2 cellular contexts compared by ENCODE assay signal in genomic region chr3:157127831-157128767, GRCh38.
TF ChIP-seq lines count a peak whose summit lies in the region.

No MANE protein-coding gene starts in this region.

TF ChIP-seq in K562, 482 proteins besides CTCF, POLR2A, EP300 and RAD21 (continued from another document and continues in another):
- TF ChIP-seq MITF (IDR thresholded peaks at IDR 0.05) (0 out of 2 replicates have a peak, but pooled peaks have one; percentile 19), KAT8 (IDR thresholded peaks at IDR 0.05; ENCODE audit: low read depth) (no peak), SRSF9 (IDR thresholded peaks at IDR 0.05; ENCODE audit: borderline replicate concordance, low read depth, low read length) (no peak), HINFP (tag; conservative IDR thresholded peaks at IDR 0.05; ENCODE audit: low read depth) (no peak), NR4A1 (CRISPR knock-in tag; IDR thresholded peaks at IDR 0.05) (no peak), NR4A1 (tag; IDR thresholded peaks at IDR 0.05) (peak; percentile 17; the same call in 1 of the 2 replicates), TEAD2 (tag; IDR thresholded peaks at IDR 0.05) (no peak), BRD9 (IDR thresholded peaks at IDR 0.05; ENCODE audit: low read depth, partially characterized antibody) (no peak), TAL1 (IDR thresholded peaks at IDR 0.05) (peak; percentile 58; the same call in 1 of the 2 replicates), ZNF280B (CRISPR knock-in tag; IDR thresholded peaks at IDR 0.05) (no peak), FOSL1 (tag; conservative IDR thresholded peaks at IDR 0.05) (peak; percentile 84), ZFPM2 (CRISPR knock-in tag; IDR thresholded peaks at IDR 0.05) (no peak), TAF9B (IDR thresholded peaks at IDR 0.05; ENCODE audit: partially characterized antibody) (no peak), TRIM24 (IDR thresholded peaks at IDR 0.05) (0 out of 4 replicates have a peak, but pooled peaks of 1 of the 2 experiments have one; percentile 15), CEBPB (tag; IDR thresholded peaks at IDR 0.05) (peak; percentile 44), USF1 (CRISPR knock-in tag; IDR thresholded peaks at IDR 0.05) (peak; percentile 67), RBM39 (optimal IDR thresholded peaks at IDR 0.05; ENCODE audit: low read depth, low read length) (no peak), ELF1 (tag; IDR thresholded peaks at IDR 0.05) (no peak), HDAC1 (IDR thresholded peaks at IDR 0.05) (peak in 1 of 2 experiments; percentile 38; a peak in 1 of 4 replicates), ZNF780A (CRISPR knock-in tag; IDR thresholded peaks at IDR 0.05) (no peak), ZNF12 (CRISPR knock-in tag; IDR thresholded peaks at IDR 0.05) (no peak), ZBTB26 (CRISPR knock-in tag; IDR thresholded peaks at IDR 0.05) (no peak), NFIX (CRISPR knock-in tag; IDR thresholded peaks at IDR 0.05; ENCODE audit: low read depth) (no peak)

TF ChIP-seq in HepG2, 621 proteins besides CTCF, POLR2A, EP300 and RAD21 (continued from another document and continues in another):
- TF ChIP-seq HIC2 (CRISPR knock-in tag; IDR thresholded peaks at IDR 0.05; ENCODE audit: low read depth) (peak; percentile 63; the same call in 1 of the 2 replicates), ZNF276 (CRISPR knock-in tag; IDR thresholded peaks at IDR 0.05; ENCODE audit: low read depth) (no peak), ZNF282 (IDR thresholded peaks at IDR 0.05; ENCODE audit: partially characterized antibody) (no peak), THYN1 (CRISPR knock-in tag; IDR thresholded peaks at IDR 0.05; ENCODE audit: borderline replicate concordance, low read depth) (no peak), ZNF710 (CRISPR knock-in tag; IDR thresholded peaks at IDR 0.05; ENCODE audit: borderline replicate concordance) (no peak), SOX13 (IDR thresholded peaks at IDR 0.05) (no peak), SOX13 (CRISPR knock-in tag; conservative IDR thresholded peaks at IDR 0.05 in 1 of 2, IDR thresholded peaks at IDR 0.05 in 1 of 2) (0 out of 4 replicates have a peak, but pooled peaks of 1 of the 2 experiments have one; percentile 6), CHD4 (IDR thresholded peaks at IDR 0.05; ENCODE audit: borderline replicate concordance, low read length) (no peak), TP53 (CRISPR knock-in tag; conservative IDR thresholded peaks at IDR 0.05) (no peak), PLRG1 (conservative IDR thresholded peaks at IDR 0.05) (no peak), PCBP2 (optimal IDR thresholded peaks at IDR 0.05; ENCODE audit: low read depth, low read length, poor library complexity, severe bottlenecking) (no peak), CBX2 (IDR thresholded peaks at IDR 0.05; ENCODE audit: low read depth, low read length) (no peak), CBX2 (CRISPR knock-in tag; IDR thresholded peaks at IDR 0.05; ENCODE audit: low read depth) (no peak), ZNF513 (CRISPR knock-in tag; conservative IDR thresholded peaks at IDR 0.05) (no peak), ZBTB2 (CRISPR knock-in tag; IDR thresholded peaks at IDR 0.05; ENCODE audit: low read depth) (no peak), TERF1 (CRISPR knock-in tag; IDR thresholded peaks at IDR 0.05) (no peak), ZFP62 (CRISPR knock-in tag; IDR thresholded peaks at IDR 0.05) (no peak), ZNF260 (CRISPR knock-in tag; IDR thresholded peaks at IDR 0.05; ENCODE audit: borderline replicate concordance, low read depth) (no peak), SIX1 (CRISPR knock-in tag; IDR thresholded peaks at IDR 0.05; ENCODE audit: borderline replicate concordance) (0 out of 2 replicates have a peak, but pooled peaks have one; percentile 33), MEF2D (CRISPR knock-in tag; IDR thresholded peaks at IDR 0.05) (no peak), SIN3A (IDR thresholded peaks at IDR 0.05; ENCODE audit: borderline replicate concordance, low read depth, low read length) (peak; percentile 67; the same call in 1 of the 2 replicates), ZNF362 (CRISPR knock-in tag; IDR thresholded peaks at IDR 0.05; ENCODE audit: borderline replicate concordance) (peak; percentile 97), ZNF496 (CRISPR knock-in tag; IDR thresholded peaks at IDR 0.05; ENCODE audit: insufficient replicate concordance) (no peak), EZH2 (conservative IDR thresholded peaks at IDR 0.05; ENCODE audit: low read depth, low read length) (no peak), ZNF629 (CRISPR knock-in tag; conservative IDR thresholded peaks at IDR 0.05) (no peak), ZNF234 (CRISPR knock-in tag; conservative IDR thresholded peaks at IDR 0.05) (no peak), ZNF292 (CRISPR knock-in tag; IDR thresholded peaks at IDR 0.05; ENCODE audit: borderline replicate concordance, low read depth) (no peak), DPF2 (CRISPR knock-in tag; IDR thresholded peaks at IDR 0.05; ENCODE audit: borderline replicate concordance, low read depth) (no peak), KDM4B (CRISPR knock-in tag; IDR thresholded peaks at IDR 0.05) (no peak), MAFK (conservative IDR thresholded peaks at IDR 0.05 in 1 of 2, IDR thresholded peaks at IDR 0.05 in 1 of 2; ENCODE audit: low read length in 2 of 2) (no peak), ZNF660 (CRISPR knock-in tag; IDR thresholded peaks at IDR 0.05; ENCODE audit: borderline replicate concordance, low read depth) (no peak), BATF2 (CRISPR knock-in tag; IDR thresholded peaks at IDR 0.05) (no peak), RNF219 (CRISPR knock-in tag; IDR thresholded peaks at IDR 0.05) (no peak), ZNF414 (CRISPR knock-in tag; IDR thresholded peaks at IDR 0.05) (no peak), CREBL2 (CRISPR knock-in tag; IDR thresholded peaks at IDR 0.05; ENCODE audit: borderline replicate concordance) (no peak), SIN3B (IDR thresholded peaks at IDR 0.05; ENCODE audit: low read length) (no peak), IRF2 (CRISPR knock-in tag; IDR thresholded peaks at IDR 0.05) (peak; percentile 32; the same call in 1 of the 2 replicates), ZNF207 (IDR thresholded peaks at IDR 0.05; ENCODE audit: borderline replicate concordance) (no peak), ZIK1 (CRISPR knock-in tag; IDR thresholded peaks at IDR 0.05; ENCODE audit: borderline replicate concordance, low read depth) (no peak), JARID2 (CRISPR knock-in tag; IDR thresholded peaks at IDR 0.05; ENCODE audit: insufficient replicate concordance) (no peak), KLF13 (CRISPR knock-in tag; IDR thresholded peaks at IDR 0.05) (no peak)
